In genomic region chr10:88994034-88994433, GRCh38 we compare ENCODE assay signal across 9 cellular contexts. TPM values are rescaled to one million over a fixed set of nuclear protein-coding genes. Genes with fewer than 3 reads are reported as not detected.
A peak's percentile ranks its signal among the peaks of the same experiment; 100 is the strongest.
DNase-seq lines count a peak whose midpoint lies in the region; ATAC-seq, FAIRE-seq and TF ChIP-seq lines count a peak whose summit lies in the region.
"Had no signal": no experiment of that assay in that cellular context is flagged by ENCODE, and none has a peak within 500 bp of the region (broad histone marks: within the 10 kb centered on the region; RNA-seq: fewer than 3 reads in every experiment).

No MANE protein-coding gene starts in this region.

- no peaks in the 10 kb centered on the region for H3K9me3 ChIP-seq in CD8-positive, alpha-beta T cell (ENCODE audit: low read length)
- H3K9me3 ChIP-seq in astrocyte (ENCODE audit: insufficient read depth, low read depth, low read length) (no peaks in the 10 kb centered on the region), neural progenitor cell (ENCODE audit: low read depth) (no peaks in the 10 kb centered on the region)

- peak overlapping the region; percentile 29 for H3K4me3 Mint-ChIP-seq in CD8-positive, alpha-beta T cell
- H3K4me3 Mint-ChIP-seq in astrocyte (ENCODE audit: unreplicated experiment) = peak overlapping the region; percentile 68
- no peak overlapping the region for H3K4me3 Mint-ChIP-seq in neural progenitor cell

- peak overlapping the region; percentile 52 for H3K27ac Mint-ChIP-seq in CD8-positive, alpha-beta T cell
- H3K27ac Mint-ChIP-seq in astrocyte (ENCODE audit: unreplicated experiment) = no peak overlapping the region
- no peak overlapping the region for H3K27ac Mint-ChIP-seq in neural progenitor cell

- no peak overlapping the region for H3K4me3 ChIP-seq in CD8-positive, alpha-beta T cell (ENCODE audit: low read depth, low read length)
- peak overlapping the region; percentile 13 for H3K4me3 ChIP-seq in astrocyte (ENCODE audit: insufficient read depth, low read depth, low read length)
- H3K4me3 ChIP-seq in neural progenitor cell = peak overlapping the region; percentile 7

- peaks cover 68% of the 10 kb centered on the region for H3K79me2 ChIP-seq in astrocyte (ENCODE audit: insufficient read depth, low read length)
- peaks cover 3% of the 10 kb centered on the region for H3K79me2 ChIP-seq in neural progenitor cell (ENCODE audit: low read depth)

- H3K9me3 Mint-ChIP-seq in CD8-positive, alpha-beta T cell = no peaks in the 10 kb centered on the region
- H3K9me3 Mint-ChIP-seq in astrocyte (ENCODE audit: unreplicated experiment) (no peaks in the 10 kb centered on the region), neural progenitor cell (no peaks in the 10 kb centered on the region)

- FAIRE-seq in H54 (lab: Jason Lieb, UNC) = peak; percentile 76
- FAIRE-seq in astrocyte (lab: Jason Lieb, UNC) = peak; percentile 47

- ATAC-seq in CD8-positive, alpha-beta T cell = no peak
- ATAC-seq in GM18867 (IDR thresholded peaks at IDR 0.05; ENCODE audit: unreplicated experiment) (no peak), HG03108 (IDR thresholded peaks at IDR 0.05; ENCODE audit: unreplicated experiment) (no peak)

- peaks cover 22% of the 10 kb centered on the region for H4K20me1 ChIP-seq in astrocyte (ENCODE audit: insufficient read depth, low read length)
- no peaks in the 10 kb centered on the region for H4K20me1 ChIP-seq in neural progenitor cell (ENCODE audit: low read depth)

- no peak overlapping the region for H3K27ac ChIP-seq in CD8-positive, alpha-beta T cell (ENCODE audit: low read depth, low read length)
- H3K27ac ChIP-seq in astrocyte (ENCODE audit: low read depth, low read length) = no peak overlapping the region
- no peak overlapping the region for H3K27ac ChIP-seq in neural progenitor cell

- H3K4me1 ChIP-seq in CD8-positive, alpha-beta T cell (ENCODE audit: insufficient read depth, low read length) = peaks cover 40% of the 10 kb centered on the region
- H3K4me1 ChIP-seq in astrocyte (ENCODE audit: insufficient read depth, low read length) (peaks cover 19% of the 10 kb centered on the region), neural progenitor cell (peaks cover 26% of the 10 kb centered on the region)

- peak overlapping the region; percentile 59 for H3K4me2 ChIP-seq in astrocyte (ENCODE audit: low read length)
- H3K4me2 ChIP-seq in neural progenitor cell = peak overlapping the region; percentile 96

- no peaks in the 10 kb centered on the region for H3K27me3 Mint-ChIP-seq in CD8-positive, alpha-beta T cell (ENCODE audit: low read depth)
- no peaks in the 10 kb centered on the region for H3K27me3 Mint-ChIP-seq in astrocyte (ENCODE audit: low read depth, unreplicated experiment)
- peaks cover 16% of the 10 kb centered on the region for H3K27me3 Mint-ChIP-seq in neural progenitor cell (ENCODE audit: insufficient read depth, low read depth)

- no peak overlapping the region for H2AFZ ChIP-seq in astrocyte (ENCODE audit: low read depth, low read length)
- H2AFZ ChIP-seq in neural progenitor cell (replicated peaks) = no peak overlapping the region

- CTCF ChIA-PET in CD8-positive, alpha-beta T cell (lab: Charles Lee) = interaction anchor here (1.4 to 4.6 kb wide), 2 partner anchors 59 to 60 kb away, joined by 3 to 40 read pairs; no protein-coding TSS in a partner anchor

- no peaks in the 10 kb centered on the region for H3K27me3 ChIP-seq in CD8-positive, alpha-beta T cell (ENCODE audit: insufficient read depth, low read length)
- H3K27me3 ChIP-seq in astrocyte (ENCODE audit: insufficient read depth, low read length) (no peaks in the 10 kb centered on the region), neural progenitor cell (peaks cover 17% of the 10 kb centered on the region)

- intact Hi-C loops in CD8-positive, alpha-beta T cell (cut with DNase I, micrococcal nuclease) = loop anchor here (5.0 to 10.0 kb wide), 3 partner anchors 88 to 1129 kb away; partner anchors contain the start of genes KLLN (in 1 of the 2) and PTEN (in 1 of the 2)

- peaks cover 71% of the 10 kb centered on the region for H3K4me1 Mint-ChIP-seq in CD8-positive, alpha-beta T cell (ENCODE audit: low read depth)
- H3K4me1 Mint-ChIP-seq in astrocyte (ENCODE audit: low read depth, unreplicated experiment) (peaks cover 19% of the 10 kb centered on the region), neural progenitor cell (peaks cover 16% of the 10 kb centered on the region)

- POLR2A ChIA-PET in CD8-positive, alpha-beta T cell (lab: Charles Lee) = interaction anchor here (1.1 to 1.6 kb wide), 3 partner anchors 14 to 222 kb away, joined by 3 to 5 read pairs (median 4); no protein-coding TSS in a partner anchor

- H3K9ac ChIP-seq in astrocyte (ENCODE audit: low read length) (no peak overlapping the region), neural progenitor cell (no peak overlapping the region)

- H3K36me3 Mint-ChIP-seq in CD8-positive, alpha-beta T cell = peaks cover 14% of the 10 kb centered on the region
- H3K36me3 Mint-ChIP-seq in astrocyte (ENCODE audit: low read depth, unreplicated experiment) (no peaks in the 10 kb centered on the region), neural progenitor cell (no peaks in the 10 kb centered on the region)

- DNase-seq in CD8-positive, alpha-beta T cell = no peak
- DNase-seq in H54 (ENCODE audit: insufficient read length, low spot score) (no peak), astrocyte (ENCODE audit: low read depth) (peak; percentile 54), neural progenitor cell (ENCODE audit: low spot score) (peak; percentile 11), NCI-H2107 treated with DMSO at 0.1 percent for 48 hours (lab: John Stamatoyannopoulos, UW; ENCODE audit: unreplicated experiment) (no peak), mucosa of gallbladder (ENCODE audit: low spot score) (no peak)
- DNase-seq: islet precursor cell had no signal

- no peaks in the 10 kb centered on the region for H3K36me3 ChIP-seq in CD8-positive, alpha-beta T cell (ENCODE audit: insufficient read depth, low read length)
- no peaks in the 10 kb centered on the region for H3K36me3 ChIP-seq in astrocyte (ENCODE audit: insufficient read depth, low read length)
- no peaks in the 10 kb centered on the region for H3K36me3 ChIP-seq in neural progenitor cell

- H3F3A ChIP-seq in neural progenitor cell (ENCODE audit: low read depth) = peaks cover 40% of the 10 kb centered on the region

- TF ChIP-seq POLR2A in H54 (IDR thresholded peaks at IDR 0.05; ENCODE audit: low read depth, low read length) = no peak

- no peak for TF ChIP-seq CTCF in CD8-positive, alpha-beta T cell (IDR thresholded peaks at IDR 0.05)
- TF ChIP-seq CTCF in astrocyte (IDR thresholded peaks at IDR 0.05; ENCODE audit: insufficient read depth, low read depth, low read length) = no peak
- no peak for TF ChIP-seq CTCF in neural progenitor cell (IDR thresholded peaks at IDR 0.05)

RNA-seq across cellular contexts. Expression of gene FAS, which starts 3.4 kb away (rescaled TPM):
- total RNA-seq in CD8-positive, alpha-beta T cell = 10 to 100 TPM; 27.7 to 28.9 TPM
- 32.3 and 32.6 TPM in 2 replicates for total RNA-seq in astrocyte
- total RNA-seq in neural progenitor cell (ENCODE audit: low replicate concordance) = 9.2 and 11.1 TPM in 2 replicates
- total RNA-seq in mucosa of gallbladder = 18.8 TPM

RNA-seq across cellular contexts. Expression of gene ACTA2, which starts 41.5 kb away (rescaled TPM):
- 1 to 10 TPM; 2.3 TPM for total RNA-seq in CD8-positive, alpha-beta T cell
- total RNA-seq in astrocyte (320 and 345 TPM in 2 replicates), neural progenitor cell (ENCODE audit: low replicate concordance) (19.0 and 22.3 TPM in 2 replicates), mucosa of gallbladder (2,259 TPM)

Comparison
In these comparisons a context has a peak if more than half of its experiments do, and no peak if none do; other contexts are left out.
1. DNase-seq: peak in astrocyte (single experiment) and neural progenitor cell (single experiment); none in CD8-positive, alpha-beta T cell (0 of 7), H54 (single experiment), NCI-H2107 treated with DMSO at 0.1 percent for 48 hours (single experiment) and mucosa of gallbladder (single experiment).
2. RNA of gene ACTA2, which starts 41.5 kb away (total RNA-seq): 2,259 TPM in mucosa of gallbladder (single experiment) and 320 to 345 TPM in astrocyte; 19.0 to 22.3 TPM in neural progenitor cell and 2.3 TPM in CD8-positive, alpha-beta T cell; every median in the first group is over 10 times any median in the second.